13 cellular contexts compared by ENCODE assay signal in the genomic region with DNA sequence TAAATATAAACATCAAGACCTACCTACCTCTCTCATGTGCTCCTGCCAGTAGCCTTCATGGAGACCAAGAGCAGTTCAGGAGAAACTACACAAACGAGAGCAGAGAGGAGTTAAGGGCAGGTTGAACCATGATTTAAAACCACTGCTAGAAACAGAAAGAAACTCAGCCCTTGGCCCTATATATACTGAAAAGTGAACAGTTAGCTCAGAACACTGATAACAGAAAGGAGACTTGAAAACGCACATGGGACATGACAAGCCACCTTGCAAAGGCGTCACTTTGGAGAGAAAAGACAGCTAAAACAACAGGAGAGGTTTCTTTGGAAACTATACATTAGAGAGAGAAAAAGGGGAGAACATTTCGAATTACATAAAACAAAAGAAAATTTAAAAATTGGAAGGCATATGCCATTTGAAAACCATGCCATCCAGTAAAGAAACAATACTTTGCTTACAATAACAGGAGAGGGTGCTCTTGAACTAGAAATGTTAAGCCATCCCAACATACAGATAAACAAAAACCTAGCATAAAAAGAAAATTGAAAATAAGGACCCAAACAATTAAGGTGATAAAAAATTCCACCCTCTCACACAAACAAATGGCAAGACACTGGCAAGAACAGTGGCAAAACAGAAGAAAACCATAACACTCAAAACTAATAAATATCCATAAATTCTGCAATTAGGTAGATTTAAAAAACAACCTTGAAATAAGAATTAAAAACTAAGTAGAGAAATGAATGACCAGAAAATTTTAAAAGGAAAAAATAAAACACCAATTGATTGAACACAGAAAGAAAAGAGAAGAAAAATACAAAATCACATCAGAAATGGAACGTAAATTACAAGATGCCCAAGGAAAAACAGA.
A peak's percentile ranks its signal among the peaks of the same experiment; 100 is the strongest.
DNase-seq lines count a peak whose midpoint lies in the region; ATAC-seq lines count a peak whose summit lies in the region.
"Had no signal": no experiment of that assay in that cellular context is flagged by ENCODE, and none has a peak within 500 bp of the region (broad histone marks: within the 10 kb centered on the region; RNA-seq: fewer than 3 reads in every experiment).

No MANE protein-coding gene starts in this region.

- peak overlapping the region; percentile 61 for H3K27ac Mint-ChIP-seq in activated T-cell treated with anti-CD3 and anti-CD28 coated beads, Interleukin-2, amount 50 U/mL, for 72 hours

- no peak for ATAC-seq in activated T-cell treated with anti-CD3 and anti-CD28 coated beads, Interleukin-2, amount 50 U/mL, for 72 hours (replicated peaks in 1 of 2)
- peak; percentile 46 for ATAC-seq in HG03060 (IDR thresholded peaks at IDR 0.05; ENCODE audit: low read depth, unreplicated experiment)

- peaks cover 0 to 4% of the 10 kb centered on the region in 2 donors for H3K36me3 Mint-ChIP-seq in activated T-cell treated with anti-CD3 and anti-CD28 coated beads, Interleukin-2, amount 50 U/mL, for 72 hours (ENCODE audit: insufficient read depth in 2 of 2)

- peaks cover 11% of the 10 kb centered on the region for H3K4me1 Mint-ChIP-seq in activated T-cell treated with anti-CD3 and anti-CD28 coated beads, Interleukin-2, amount 50 U/mL, for 72 hours (ENCODE audit: low read depth)

- H3K4me3 Mint-ChIP-seq in activated T-cell treated with anti-CD3 and anti-CD28 coated beads, Interleukin-2, amount 50 U/mL, for 72 hours, result no peak overlapping the region

- H3K4me3 ChIP-seq in skeletal muscle cell (ENCODE audit: low read depth, low read length), result no peak overlapping the region

- peaks cover 2 to 4% of the 10 kb centered on the region in 2 donors for H3K9me3 Mint-ChIP-seq in activated T-cell treated with anti-CD3 and anti-CD28 coated beads, Interleukin-2, amount 50 U/mL, for 72 hours

- H3K27me3 Mint-ChIP-seq in activated T-cell treated with anti-CD3 and anti-CD28 coated beads, Interleukin-2, amount 50 U/mL, for 72 hours (ENCODE audit: low read depth), result no peaks in the 10 kb centered on the region

- no peak for DNase-seq in activated T-cell treated with anti-CD3 and anti-CD28 coated beads, Interleukin-2, amount 50 U/mL, for 72 hours
- DNase-seq in activated T-cell treated with anti-CD3 and anti-CD28 coated beads, Interleukin-2, amount 50 U/mL, for 48 hours, result no peak
- peak; percentile 15 for DNase-seq in amniotic epithelial cell (ENCODE audit: low read depth)
- DNase-seq in skeletal muscle cell (ENCODE audit: low read depth), result peak; percentile 1
- DNase-seq in DMS153 (lab: John Stamatoyannopoulos, UW), result no peak
- DNase-seq in glomerular visceral epithelial cell (ENCODE audit: extremely low spot score), result no peak
- no peak for DNase-seq in mesenteric fat pad (ENCODE audit: low spot score)
- DNase-seq: activated effector memory CD4-positive, alpha-beta T cell treated with anti-CD3 and anti-CD28 coated beads, Interleukin-2, amount 50 U/mL, for 16 hours; mammary epithelial cell; NCI-H226; substantia nigra; T-helper 9 cell had no signal

Comparison
In these comparisons a context has a peak if more than half of its experiments do, and no peak if none do; other contexts are left out.
1. DNase-seq: peak in amniotic epithelial cell (single experiment) and skeletal muscle cell (single experiment); none in activated T-cell treated with anti-CD3 and anti-CD28 coated beads, Interleukin-2, amount 50 U/mL, for 72 hours (0 of 2), activated T-cell treated with anti-CD3 and anti-CD28 coated beads, Interleukin-2, amount 50 U/mL, for 48 hours (0 of 2), DMS153 (single experiment), glomerular visceral epithelial cell (single experiment) and mesenteric fat pad (single experiment).